In the genomic region with DNA sequence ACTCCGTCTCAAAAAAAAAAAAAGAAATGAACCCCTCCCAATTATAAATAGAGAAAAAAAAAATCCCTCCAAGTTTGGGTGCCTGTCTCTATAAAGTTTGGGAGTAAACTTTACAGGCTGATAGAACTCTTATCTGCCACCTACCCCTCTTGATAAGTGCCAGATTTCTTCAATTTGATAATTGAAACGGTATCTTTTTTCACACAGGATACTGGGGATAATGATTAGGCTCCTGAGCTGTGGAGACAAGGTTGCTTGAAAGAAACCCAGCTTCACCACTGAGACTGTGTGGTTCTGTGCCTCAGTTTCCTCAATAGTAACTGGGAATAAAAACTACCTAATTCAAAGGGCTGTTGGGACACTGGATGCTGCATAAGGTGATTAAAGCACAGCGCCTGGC, we compare ENCODE assay signal across 9 cellular contexts. TPM values are rescaled to one million over a fixed set of nuclear protein-coding genes. Genes with fewer than 3 reads are reported as not detected.
DNase-seq lines count a peak whose midpoint lies in the region; ATAC-seq and TF ChIP-seq lines count a peak whose summit lies in the region.
"Had no signal": no experiment of that assay in that cellular context is flagged by ENCODE, and none has a peak within 500 bp of the region (broad histone marks: within the 10 kb centered on the region; RNA-seq: fewer than 3 reads in every experiment).

No MANE protein-coding gene starts in this region.

- no peak overlapping the region for H3K27ac ChIP-seq in left ventricle myocardium inferior (replicated peaks)
- no peak overlapping the region for H3K27ac ChIP-seq in brain microvascular endothelial cell
- H3K27ac ChIP-seq in muscle layer of duodenum (ENCODE audit: low read length): no peak overlapping the region
- H3K27ac ChIP-seq in Peyer's patch: no peak overlapping the region

- intact Hi-C loops in left ventricle myocardium inferior (cut with micrococcal nuclease) (no loop called here), Right ventricle myocardium superior (cut with DNase I) (no loop called here)

- H3K27me3 ChIP-seq in left ventricle myocardium inferior (ENCODE audit: low read depth): no peaks in the 10 kb centered on the region
- H3K27me3 ChIP-seq in brain microvascular endothelial cell (replicated peaks): no peaks in the 10 kb centered on the region
- H3K27me3 ChIP-seq in muscle layer of duodenum (ENCODE audit: low read depth, low read length): no peaks in the 10 kb centered on the region
- no peaks in the 10 kb centered on the region for H3K27me3 ChIP-seq in Peyer's patch

- no peak for TF ChIP-seq POLR2A in Peyer's patch (IDR thresholded peaks at IDR 0.05)

- H3K4me3 ChIP-seq in left ventricle myocardium inferior (peak overlapping the region; percentile 63), brain microvascular endothelial cell (ENCODE audit: low read depth, low read length) (peak overlapping the region; percentile 55), muscle layer of duodenum (ENCODE audit: low read depth in 1 of 2, low read length in 2 of 2) (peak overlapping the region; percentile 46 to 59), Peyer's patch (peak overlapping the region in 1 of 4 donors; percentile 51)

- H3K9me3 ChIP-seq in left ventricle myocardium inferior (replicated peaks) (no peaks in the 10 kb centered on the region), muscle layer of duodenum (ENCODE audit: control insufficient read depth in 1 of 2, low read length in 2 of 2) (no peaks in the 10 kb centered on the region), Peyer's patch (no peaks in the 10 kb centered on the region)

- ATAC-seq in Right ventricle myocardium superior (ENCODE audit: poor library complexity) (no peak), HG03025 (IDR thresholded peaks at IDR 0.05; ENCODE audit: low FRiP score, unreplicated experiment) (no peak), HG02571 (IDR thresholded peaks at IDR 0.05; ENCODE audit: unreplicated experiment) (no peak)

- H3K4me1 ChIP-seq in left ventricle myocardium inferior: peaks cover 4% of the 10 kb centered on the region
- H3K4me1 ChIP-seq in muscle layer of duodenum (ENCODE audit: control insufficient read depth in 1 of 2, insufficient read depth in 2 of 2, low read length in 2 of 2): peaks cover 0 to 5% of the 10 kb centered on the region in 2 donors
- no peaks in the 10 kb centered on the region for H3K4me1 ChIP-seq in Peyer's patch

- H3K36me3 ChIP-seq in left ventricle myocardium inferior (no peaks in the 10 kb centered on the region), brain microvascular endothelial cell (replicated peaks) (no peaks in the 10 kb centered on the region), muscle layer of duodenum (ENCODE audit: control insufficient read depth in 1 of 2, insufficient read depth in 2 of 2, low read length in 2 of 2) (no peaks in the 10 kb centered on the region), Peyer's patch (no peaks in the 10 kb centered on the region)

- TF ChIP-seq CTCF in left ventricle myocardium inferior (IDR thresholded peaks at IDR 0.05; ENCODE audit: borderline replicate concordance): no peak
- no peak for TF ChIP-seq CTCF in brain microvascular endothelial cell (IDR thresholded peaks at IDR 0.05; ENCODE audit: low read depth, low read length, missing control alignments)
- TF ChIP-seq CTCF in Peyer's patch (IDR thresholded peaks at IDR 0.05): no peak

- DNase-seq in left ventricle myocardium inferior: no peak
- DNase-seq in Right ventricle myocardium superior: no peak
- no peak for DNase-seq in brain microvascular endothelial cell
- no peak for DNase-seq in stimulated activated CD4-positive, alpha-beta T cell treated with anti-CD3 and anti-CD28 coated beads, Interleukin-12 subunit alpha, Interleukin-12 subunit beta, amount 100 ng/mL, for 4 hours
- no peak for DNase-seq in Peyer's patch
- DNase-seq: NCI-H2107 had no signal

- in situ Hi-C loops in brain microvascular endothelial cell (cut with HindIII; ENCODE audit: low pct_ligation_motif_present, low sequenced_read_pairs): no loop called here

RNA-seq across cellular contexts. Expression of a gene that starts 0.6 kb away (rescaled TPM):
- total RNA-seq in left ventricle myocardium inferior: 11.7 TPM
- total RNA-seq in Right ventricle myocardium superior: 18.0 TPM
- total RNA-seq in Peyer's patch: 1 to 10 TPM in 3 of 4 donors, not detected in 1; 1.3 to 3.7 (median 3.4) TPM
